ENCODE assay signal across 11 cellular contexts in genomic region chr18:23864620-23865019, GRCh38.
DNase-seq lines count a peak whose midpoint lies in the region; ATAC-seq, FAIRE-seq and TF ChIP-seq lines count a peak whose summit lies in the region.
"Had no signal": no experiment of that assay in that cellular context is flagged by ENCODE, and none has a peak within 500 bp of the region (broad histone marks: within the 10 kb centered on the region; RNA-seq: fewer than 3 reads in every experiment).

No MANE protein-coding gene starts in this region.

- no TSS peak for BruUV-seq in mammary epithelial cell (replicated peaks; lab: Mats Ljungman, UMichigan)

- H3K4me1 ChIP-seq in Loucy (ENCODE audit: insufficient read depth, low read length, poor library complexity, severe bottlenecking) (peaks cover 69% of the 10 kb centered on the region), mammary epithelial cell (ENCODE audit: insufficient read depth, low read length) (peaks cover 22% of the 10 kb centered on the region), hepatocyte (ENCODE audit: insufficient read depth) (no peaks in the 10 kb centered on the region)

- peaks cover 76% of the 10 kb centered on the region for H3K4me1 Mint-ChIP-seq in activated CD8-positive, alpha-beta T cell treated with anti-CD3 and anti-CD28 coated beads, Interleukin-2, amount 10 ng/mL, durations not matched to agents 7 days and 5 days (ENCODE audit: low read depth)
- H3K4me1 Mint-ChIP-seq in natural killer cell treated with Interleukin-12 subunit alpha and Interleukin-12 subunit beta and Interleukin-15 and Interleukin-18, amount 100 ng/mL, for 72 hours (ENCODE audit: low read depth in 2 of 2): peaks cover 40 to 46% of the 10 kb centered on the region in 2 donors

- dilution Hi-C loops in mammary epithelial cell (cut with HindIII; ENCODE audit: low sequenced_read_pairs): loop anchor here (5.0 kb wide), 1 partner anchor 37 kb away; no protein-coding TSS in a partner anchor

- no peak for DNase-seq in GM12891 (ENCODE audit: insufficient read length, low spot score)
- peak; percentile 75 for DNase-seq in activated CD8-positive, alpha-beta T cell treated with anti-CD3 and anti-CD28 coated beads, Interleukin-2, amount 10 ng/mL, durations not matched to agents 7 days and 5 days
- no peak for DNase-seq in natural killer cell treated with Interleukin-12 subunit alpha and Interleukin-12 subunit beta and Interleukin-15 and Interleukin-18, amount 100 ng/mL, for 72 hours (ENCODE audit: low spot score)
- DNase-seq in mammary epithelial cell: no peak
- no peak for DNase-seq in hepatocyte (ENCODE audit: low spot score)
- no peak for DNase-seq in cortex of kidney (lab: John Stamatoyannopoulos, UW)
- DNase-seq: NCI-H1694 had no signal

- H3K36me3 Mint-ChIP-seq in activated CD8-positive, alpha-beta T cell treated with anti-CD3 and anti-CD28 coated beads, Interleukin-2, amount 10 ng/mL, durations not matched to agents 7 days and 5 days (ENCODE audit: low read depth): peaks cover 19% of the 10 kb centered on the region
- peaks cover 4% of the 10 kb centered on the region for H3K36me3 Mint-ChIP-seq in natural killer cell treated with Interleukin-12 subunit alpha and Interleukin-12 subunit beta and Interleukin-15 and Interleukin-18, amount 100 ng/mL, for 72 hours

- H3F3A ChIP-seq in Loucy (ENCODE audit: low read depth): peaks cover 6% of the 10 kb centered on the region

- peak; percentile 84 for ATAC-seq in activated CD8-positive, alpha-beta T cell treated with anti-CD3 and anti-CD28 coated beads, Interleukin-2, amount 10 ng/mL, durations not matched to agents 7 days and 5 days
- peak; percentile 79 to 90 for ATAC-seq in natural killer cell treated with Interleukin-12 subunit alpha and Interleukin-12 subunit beta and Interleukin-15 and Interleukin-18, amount 100 ng/mL, for 72 hours
- ATAC-seq in HG03439 (IDR thresholded peaks at IDR 0.05; ENCODE audit: unreplicated experiment): no peak
- ATAC-seq: Panc1 had no signal

- intact Hi-C loops in mammary epithelial cell (cut with micrococcal nuclease): no loop called here

- H3K79me2 ChIP-seq in Loucy (ENCODE audit: insufficient read depth, low read length) (no peaks in the 10 kb centered on the region), mammary epithelial cell (ENCODE audit: insufficient read depth, low read length) (no peaks in the 10 kb centered on the region), hepatocyte (no peaks in the 10 kb centered on the region)

- H3K9ac ChIP-seq in Loucy (ENCODE audit: low read depth, low read length, poor library complexity, severe bottlenecking): peak overlapping the region; percentile 59
- H3K9ac ChIP-seq in mammary epithelial cell (ENCODE audit: insufficient read depth, low read length): no peak overlapping the region

- H3K27ac ChIP-seq in mammary epithelial cell (ENCODE audit: insufficient read depth, low read depth, low read length) (no peak overlapping the region), hepatocyte (no peak overlapping the region)

- no peaks in the 10 kb centered on the region for H3K36me3 ChIP-seq in Loucy (ENCODE audit: insufficient read depth, low read length)
- H3K36me3 ChIP-seq in mammary epithelial cell (ENCODE audit: insufficient read depth, low read length): no peaks in the 10 kb centered on the region
- H3K36me3 ChIP-seq in hepatocyte (replicated peaks; ENCODE audit: insufficient read depth, low read depth): no peaks in the 10 kb centered on the region
- H3K36me3 ChIP-seq: HAP-1 had no signal

- peak overlapping the region; percentile 91 for H3K27ac Mint-ChIP-seq in activated CD8-positive, alpha-beta T cell treated with anti-CD3 and anti-CD28 coated beads, Interleukin-2, amount 10 ng/mL, durations not matched to agents 7 days and 5 days
- H3K27ac Mint-ChIP-seq in natural killer cell treated with Interleukin-12 subunit alpha and Interleukin-12 subunit beta and Interleukin-15 and Interleukin-18, amount 100 ng/mL, for 72 hours: peak overlapping the region; percentile 98 to 99

- TF ChIP-seq CTCF in Loucy (conservative IDR thresholded peaks at IDR 0.05; ENCODE audit: low read length) (no peak), mammary epithelial cell (conservative IDR thresholded peaks at IDR 0.05 in 1 of 2, IDR thresholded peaks at IDR 0.05 in 1 of 2; ENCODE audit: extremely low read depth in 1 of 2, insufficient read depth in 1 of 2, low read depth in 1 of 2, low read length in 2 of 2) (no peak), hepatocyte (IDR thresholded peaks at IDR 0.05; ENCODE audit: poor library complexity) (no peak)

- CTCF ChIA-PET in activated CD8-positive, alpha-beta T cell treated with anti-CD3 and anti-CD28 coated beads, Interleukin-2, amount 10 ng/mL, durations not matched to agents 7 days and 5 days (lab: Charles Lee): interaction anchor here (0.6 to 2.1 kb wide), 7 partner anchors 13 to 336 kb away, joined by 3 to 12 read pairs (median 4); no protein-coding TSS in a partner anchor
- CTCF ChIA-PET in mammary epithelial cell (lab: Charles Lee; ENCODE audit: low non-redundant PET): no interaction called here

- peaks cover 4% of the 10 kb centered on the region for H3K9me3 Mint-ChIP-seq in activated CD8-positive, alpha-beta T cell treated with anti-CD3 and anti-CD28 coated beads, Interleukin-2, amount 10 ng/mL, durations not matched to agents 7 days and 5 days (ENCODE audit: insufficient read depth)
- H3K9me3 Mint-ChIP-seq in natural killer cell treated with Interleukin-12 subunit alpha and Interleukin-12 subunit beta and Interleukin-15 and Interleukin-18, amount 100 ng/mL, for 72 hours: no peaks in the 10 kb centered on the region

- TF ChIP-seq POLR2A in GM12891 (IDR thresholded peaks at IDR 0.05; ENCODE audit: low read depth, low read length): no peak

- H3K4me3 ChIP-seq in Loucy (ENCODE audit: low read length, poor library complexity, severe bottlenecking) (peak overlapping the region; percentile 40), mammary epithelial cell (replicated peaks in 1 of 3; ENCODE audit: insufficient read depth in 1 of 3, low read depth in 2 of 3, low read length in 3 of 3) (no peak overlapping the region), hepatocyte (no peak overlapping the region)
- H3K4me3 ChIP-seq: HAP-1 had no signal

- H3K27me3 ChIP-seq in Loucy (ENCODE audit: insufficient read depth, low read length, poor library complexity, severe bottlenecking): no peaks in the 10 kb centered on the region
- H3K27me3 ChIP-seq in mammary epithelial cell (ENCODE audit: insufficient read depth, low read length): no peaks in the 10 kb centered on the region
- H3K27me3 ChIP-seq in hepatocyte: no peaks in the 10 kb centered on the region

- H4K20me1 ChIP-seq in Loucy (ENCODE audit: insufficient read depth, low read length, poor library complexity, severe bottlenecking) (no peaks in the 10 kb centered on the region), mammary epithelial cell (ENCODE audit: insufficient read depth, low read length) (no peaks in the 10 kb centered on the region), hepatocyte (ENCODE audit: insufficient read depth, poor library complexity, severe bottlenecking) (no peaks in the 10 kb centered on the region)

- H2AFZ ChIP-seq in Loucy (ENCODE audit: low read length) (peak overlapping the region; percentile 42; the same call in 1 of the 2 replicates), mammary epithelial cell (ENCODE audit: low read depth, low read length) (no peak overlapping the region), hepatocyte (no peak overlapping the region)

- peak overlapping the region; percentile 12 for H3K4me3 Mint-ChIP-seq in activated CD8-positive, alpha-beta T cell treated with anti-CD3 and anti-CD28 coated beads, Interleukin-2, amount 10 ng/mL, durations not matched to agents 7 days and 5 days
- peak overlapping the region; percentile 74 for H3K4me3 Mint-ChIP-seq in natural killer cell treated with Interleukin-12 subunit alpha and Interleukin-12 subunit beta and Interleukin-15 and Interleukin-18, amount 100 ng/mL, for 72 hours

- in situ Hi-C loops in mammary epithelial cell (cut with MboI; ENCODE audit: low sequenced_read_pairs in 2 of 2): no loop called here

- WGBS in mammary epithelial cell (ENCODE audit: low coverage, missing lambda C conversion rate): 100% methylated on average over 4 of the region's 4 CpGs
- 96% methylated on average over 4 of the region's 4 CpGs for WGBS in hepatocyte (ENCODE audit: low lambda C conversion rate, missing lambda C conversion rate)

- POLR2A ChIA-PET in activated CD8-positive, alpha-beta T cell treated with anti-CD3 and anti-CD28 coated beads, Interleukin-2, amount 10 ng/mL, durations not matched to agents 7 days and 5 days (lab: Charles Lee): interaction anchor here (0.9 to 1.0 kb wide), 2 partner anchors 36 to 55 kb away, joined by 4 read pairs; no protein-coding TSS in a partner anchor

- H3K4me2 ChIP-seq in Loucy (ENCODE audit: low read depth, low read length, poor library complexity, severe bottlenecking): peak overlapping the region; percentile 66
- no peak overlapping the region for H3K4me2 ChIP-seq in mammary epithelial cell (ENCODE audit: insufficient read depth, low read depth, low read length)
- H3K4me2 ChIP-seq in hepatocyte: no peak overlapping the region

- H3K9me3 ChIP-seq in Loucy (ENCODE audit: insufficient read depth, low read depth, low read length) (no peaks in the 10 kb centered on the region), mammary epithelial cell (replicated peaks; ENCODE audit: insufficient read depth, low read length) (no peaks in the 10 kb centered on the region), hepatocyte (ENCODE audit: low read depth) (no peaks in the 10 kb centered on the region)
- H3K9me3 ChIP-seq: HAP-1 had no signal

- FAIRE-seq in GM12891 (lab: Jason Lieb, UNC): peak; percentile 65

- H3K27me3 Mint-ChIP-seq in activated CD8-positive, alpha-beta T cell treated with anti-CD3 and anti-CD28 coated beads, Interleukin-2, amount 10 ng/mL, durations not matched to agents 7 days and 5 days (ENCODE audit: low read depth): no peaks in the 10 kb centered on the region
- H3K27me3 Mint-ChIP-seq in natural killer cell treated with Interleukin-12 subunit alpha and Interleukin-12 subunit beta and Interleukin-15 and Interleukin-18, amount 100 ng/mL, for 72 hours: no peaks in the 10 kb centered on the region

- H3K9me2 ChIP-seq in Loucy (replicated peaks; ENCODE audit: low read depth, low read length) (no peaks in the 10 kb centered on the region), hepatocyte (replicated peaks; ENCODE audit: insufficient read depth) (no peaks in the 10 kb centered on the region)

TF ChIP-seq in GM12891, 5 proteins besides CTCF, POLR2A, EP300 and RAD21:
- TF ChIP-seq SPI1 (IDR thresholded peaks at IDR 0.05; ENCODE audit: low read depth, low read length) (0 out of 2 replicates have a peak, but pooled peaks have one; percentile 17), TAF1 (IDR thresholded peaks at IDR 0.05; ENCODE audit: low read depth, low read length) (no peak), PAX5 (IDR thresholded peaks at IDR 0.05; ENCODE audit: insufficient read depth, low read length, severe bottlenecking) (peak; percentile 82)
